ENCODE assay signal across 17 cellular contexts in genomic region chrY:15360471-15360870, GRCh38.
"Had no signal": no experiment of that assay in that cellular context is flagged by ENCODE, and none has a peak within 500 bp of the region (broad histone marks: within the 10 kb centered on the region; RNA-seq: fewer than 3 reads in every experiment).

No MANE protein-coding gene starts in this region.

- H3K9me3 Mint-ChIP-seq: activated B cell treated with CpG ODN at 0.5 μM for 24 hours; stimulated activated naive CD8-positive, alpha-beta T cell treated with anti-CD3 and anti-CD28 coated beads, Interleukin-15, Interleukin-2, amounts not matched to agents 100 ng/mL and 50 ng/mL, for 24 hours had no signal

- H3K27ac Mint-ChIP-seq: activated B cell treated with CpG ODN at 0.5 μM for 24 hours; stimulated activated naive CD8-positive, alpha-beta T cell treated with anti-CD3 and anti-CD28 coated beads, Interleukin-15, Interleukin-2, amounts not matched to agents 100 ng/mL and 50 ng/mL, for 24 hours had no signal

- DNase-seq: activated B cell treated with CpG ODN at 0.5 μM for 24 hours; activated CD4-positive, alpha-beta T cell treated with anti-CD3 and anti-CD28 coated beads, Interleukin-2, amount 50 U/mL, for 4 hours; activated gamma-delta T cell treated with Interleukin-2 at 50 U/mL for 16 hours; activated T-cell treated with anti-CD3 and anti-CD28 coated beads, Interleukin-2, amount 50 U/mL, for 48 hours; aorta; dorsolateral prefrontal cortex; kidney; left ventricle myocardium superior; mesenchymal stem cell; psoas muscle; spleen; stimulated activated CD8-positive, alpha-beta memory T cell treated with anti-CD3 and anti-CD28 coated beads, Interleukin-4, amount 100 ng/mL, for 48 hours; testis; upper lobe of right lung had no signal

- H3K27me3 Mint-ChIP-seq: activated B cell treated with CpG ODN at 0.5 μM for 24 hours; stimulated activated naive CD8-positive, alpha-beta T cell treated with anti-CD3 and anti-CD28 coated beads, Interleukin-15, Interleukin-2, amounts not matched to agents 100 ng/mL and 50 ng/mL, for 24 hours had no signal

- H3K4me3 Mint-ChIP-seq: activated B cell treated with CpG ODN at 0.5 μM for 24 hours; stimulated activated naive CD8-positive, alpha-beta T cell treated with anti-CD3 and anti-CD28 coated beads, Interleukin-15, Interleukin-2, amounts not matched to agents 100 ng/mL and 50 ng/mL, for 24 hours had no signal

- H3K4me3 ChIP-seq: breast epithelium, dorsolateral prefrontal cortex, esophagus muscularis mucosa, psoas muscle, spleen, testis, upper lobe of right lung had no signal
